Comparison of ENCODE assay signal across 1 cellular context in genomic region chr10:61286695-61287094, GRCh38.
TF ChIP-seq lines count a peak whose summit lies in the region.

No MANE protein-coding gene starts in this region.

TF ChIP-seq in GM12878, 131 proteins besides CTCF, POLR2A, EP300 and RAD21 (continued from another document and continues in another):
- TF ChIP-seq CBX5 (IDR thresholded peaks at IDR 0.05; ENCODE audit: low read depth) (peak; percentile 93; the same call in 1 of the 2 replicates), E2F8 (IDR thresholded peaks at IDR 0.05; ENCODE audit: low read depth, partially characterized antibody) (no peak), RBBP5 (conservative IDR thresholded peaks at IDR 0.05) (no peak), KLF5 (IDR thresholded peaks at IDR 0.05; ENCODE audit: partially characterized antibody) (no peak), ZBTB33 (IDR thresholded peaks at IDR 0.05) (no peak), RELA (IDR thresholded peaks at IDR 0.05; ENCODE audit: borderline replicate concordance, partially characterized antibody) (peak; percentile 78), CHD2 (IDR thresholded peaks at IDR 0.05; ENCODE audit: borderline replicate concordance, low read depth, low read length) (peak; percentile 58; the same call in 1 of the 2 replicates), SMAD1 (IDR thresholded peaks at IDR 0.05; ENCODE audit: low read depth, partially characterized antibody) (no peak), MEF2A (IDR thresholded peaks at IDR 0.05; ENCODE audit: insufficient read depth, low read depth, low read length) (peak; percentile 64; the same call in 1 of the 2 replicates), IRF4 (IDR thresholded peaks at IDR 0.05; ENCODE audit: low read depth, low read length) (peak; percentile 92), CREM (IDR thresholded peaks at IDR 0.05; ENCODE audit: low read depth) (peak; percentile 73), WRNIP1 (IDR thresholded peaks at IDR 0.05; ENCODE audit: borderline replicate concordance, low read depth, low read length) (no peak), SIX5 (IDR thresholded peaks at IDR 0.05; ENCODE audit: low read depth, low read length, severe bottlenecking) (no peak), GABPA (IDR thresholded peaks at IDR 0.05; ENCODE audit: low read depth) (peak; percentile 44; the same call in 1 of the 2 replicates), HCFC1 (IDR thresholded peaks at IDR 0.05; ENCODE audit: low read length) (no peak), GATAD2B (conservative IDR thresholded peaks at IDR 0.05; ENCODE audit: low read depth) (no peak; the same call in 1 of the 2 replicates), PKNOX1 (IDR thresholded peaks at IDR 0.05) (peak; percentile 50), JUNB (IDR thresholded peaks at IDR 0.05) (peak; percentile 67), BMI1 (IDR thresholded peaks at IDR 0.05; ENCODE audit: borderline replicate concordance) (peak; percentile 89), CBFB (IDR thresholded peaks at IDR 0.05; ENCODE audit: low read depth) (peak; percentile 77; the same call in 1 of the 2 replicates), DPF2 (IDR thresholded peaks at IDR 0.05) (peak; percentile 98), ZZZ3 (IDR thresholded peaks at IDR 0.05; ENCODE audit: control insufficient read depth, insufficient read length, low read depth) (no peak), KDM1A (IDR thresholded peaks at IDR 0.05; ENCODE audit: borderline replicate concordance) (no peak), SREBF2 (IDR thresholded peaks at IDR 0.05; ENCODE audit: low read length) (no peak), POLR2AphosphoS5 (IDR thresholded peaks at IDR 0.05; ENCODE audit: low read length) (no peak), FOXK2 (IDR thresholded peaks at IDR 0.05) (no peak), ZNF274 (IDR thresholded peaks at IDR 0.05; ENCODE audit: insufficient read depth, insufficient read length) (no peak), CEBPZ (IDR thresholded peaks at IDR 0.05; ENCODE audit: low read depth, low read length) (no peak), NR2F1 (conservative IDR thresholded peaks at IDR 0.05) (no peak; the same call in 1 of the 2 replicates), SMARCA5 (IDR thresholded peaks at IDR 0.05) (no peak), IRF5 (IDR thresholded peaks at IDR 0.05; ENCODE audit: borderline replicate concordance) (no peak), MTA3 (IDR thresholded peaks at IDR 0.05; ENCODE audit: borderline replicate concordance, low read length) (peak; percentile 85; the same call in 1 of the 2 replicates), ZNF384 (IDR thresholded peaks at IDR 0.05; ENCODE audit: borderline replicate concordance, low read depth, low read length) (peak; percentile 7; the same call in 1 of the 2 replicates), CHD1 (IDR thresholded peaks at IDR 0.05; ENCODE audit: low read depth, low read length) (no peak), MEF2B (IDR thresholded peaks at IDR 0.05; ENCODE audit: partially characterized antibody, poor library complexity, severe bottlenecking) (peak; percentile 83), ASH2L (IDR thresholded peaks at IDR 0.05; ENCODE audit: borderline replicate concordance, low read depth) (no peak), TCF3 (IDR thresholded peaks at IDR 0.05; ENCODE audit: borderline replicate concordance, insufficient read depth, low read depth, low read length) (no peak), BCL11A (IDR thresholded peaks at IDR 0.05; ENCODE audit: low read depth, low read length) (peak; percentile 96), ZBTB11 (CRISPR knock-in tag; IDR thresholded peaks at IDR 0.05) (no peak), ZNF622 (IDR thresholded peaks at IDR 0.05) (no peak), SKIL (IDR thresholded peaks at IDR 0.05; ENCODE audit: low read depth, poor library complexity, severe bottlenecking) (peak; percentile 99), ZBTB40 (IDR thresholded peaks at IDR 0.05; ENCODE audit: borderline replicate concordance) (peak; percentile 45; the same call in 1 of the 2 replicates), FOXM1 (IDR thresholded peaks at IDR 0.05; ENCODE audit: low read depth, low read length) (peak; percentile 76)
